ENCODE assay signal across 11 cellular contexts in the genomic region with DNA sequence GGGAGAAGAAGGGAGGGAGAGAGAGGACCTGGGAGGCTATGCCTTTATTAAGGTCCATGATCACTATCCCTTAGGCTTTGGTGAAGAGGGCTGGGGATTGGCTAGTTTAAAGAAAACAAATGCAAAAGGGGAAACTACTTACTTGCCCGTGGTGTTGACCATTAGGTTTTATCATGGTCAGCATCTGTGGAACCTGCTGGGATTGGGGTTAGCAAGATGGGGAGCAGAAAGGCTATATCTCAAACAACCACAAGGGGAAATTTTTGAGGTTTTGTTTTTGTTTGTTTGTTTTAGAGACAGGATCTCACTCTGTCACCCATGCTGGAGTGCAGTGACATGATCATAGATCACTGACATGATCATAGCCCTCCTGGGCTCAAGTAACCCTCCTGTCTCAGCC. TPM values are rescaled to one million over a fixed set of nuclear protein-coding genes. Genes with fewer than 3 reads are reported as not detected.
DNase-seq lines count a peak whose midpoint lies in the region; ATAC-seq, FAIRE-seq and TF ChIP-seq lines count a peak whose summit lies in the region.
"Had no signal": no experiment of that assay in that cellular context is flagged by ENCODE, and none has a peak within 500 bp of the region (broad histone marks: within the 10 kb centered on the region; RNA-seq: fewer than 3 reads in every experiment).

No MANE protein-coding gene starts in this region.

- H3K4me2 ChIP-seq in A549: peak overlapping the region; percentile 60

- peaks cover 3% of the 10 kb centered on the region for H3K27me3 ChIP-seq in gastroesophageal sphincter
- H3K27me3 ChIP-seq: esophagus muscularis mucosa had no signal

- TF ChIP-seq EP300 in A549 (IDR thresholded peaks at IDR 0.05) (no peak), gastroesophageal sphincter (IDR thresholded peaks at IDR 0.05) (no peak)

- H3K4me3 ChIP-seq in A549 (no peak overlapping the region), choroid plexus epithelial cell (ENCODE audit: low read depth, low read length) (no peak overlapping the region), gastroesophageal sphincter (no peak overlapping the region)
- H3K4me3 ChIP-seq: esophagus muscularis mucosa had no signal

- CTCF ChIA-PET in A549 (lab: Yijun Ruan, JAX): interaction anchor here (0.9 to 2.4 kb wide), 3 partner anchors 10 to 116 kb away, joined by 3 to 9 read pairs (median 5); no protein-coding TSS in a partner anchor

- H3K27ac ChIP-seq in A549 (peak overlapping the region in 1 of 2 experiments; percentile 78; a peak in 3 of 6 replicates), gastroesophageal sphincter (no peak overlapping the region)
- H3K27ac ChIP-seq: esophagus muscularis mucosa had no signal

- FAIRE-seq in A549 (lab: Jason Lieb, UNC): no peak

- H3K4me1 ChIP-seq in A549 (peaks cover 44% of the 10 kb centered on the region), gastroesophageal sphincter (peaks cover 0 to 18% (median 6%) of the 10 kb centered on the region in 3 donors)

- TF ChIP-seq POLR2A in A549 (IDR thresholded peaks at IDR 0.05; ENCODE audit: low read length) (no peak), gastroesophageal sphincter (IDR thresholded peaks at IDR 0.05) (no peak)

- DNase-seq in A549 (ENCODE audit: low read depth in 1 of 2, low spot score in 1 of 2) (no peak), choroid plexus epithelial cell (ENCODE audit: low read depth) (no peak), NCI-H146 treated with DMSO at 0.1 percent for 48 hours (lab: John Stamatoyannopoulos, UW; ENCODE audit: unreplicated experiment) (no peak), DMS153 treated with DMSO at 0.1 percent for 48 hours (lab: John Stamatoyannopoulos, UW; ENCODE audit: unreplicated experiment) (no peak), midbrain (lab: John Stamatoyannopoulos, UW) (no peak)
- DNase-seq: activated B cell treated with CpG ODN at 0.5 μM for 24 hours, NCI-H748 treated with DMSO at 0.1 percent for 48 hours had no signal

- TF ChIP-seq CTCF in A549 (IDR thresholded peaks at IDR 0.05) (no peak), choroid plexus epithelial cell (conservative IDR thresholded peaks at IDR 0.05; ENCODE audit: low read depth, low read length) (peak; percentile 14), gastroesophageal sphincter (IDR thresholded peaks at IDR 0.05) (no peak)

- ATAC-seq in A549 (peak; percentile 30 to 56; a peak in 4 of 6 replicates), GM19351 (IDR thresholded peaks at IDR 0.05; ENCODE audit: unreplicated experiment) (peak; percentile 72), HG03342 (IDR thresholded peaks at IDR 0.05; ENCODE audit: unreplicated experiment) (peak; percentile 84), gastroesophageal sphincter (no peak)

- POLR2A ChIA-PET in A549 (lab: Yijun Ruan, JAX): no interaction called here

- no peak for TF ChIP-seq RAD21 in A549 (conservative IDR thresholded peaks at IDR 0.05 in 1 of 2, IDR thresholded peaks at IDR 0.05 in 1 of 2)

- no peaks in the 10 kb centered on the region for H3K36me3 ChIP-seq in gastroesophageal sphincter
- H3K36me3 ChIP-seq: esophagus muscularis mucosa had no signal

- H3K9me3 ChIP-seq in A549 (no peaks in the 10 kb centered on the region), gastroesophageal sphincter (no peaks in the 10 kb centered on the region)
- H3K9me3 ChIP-seq: esophagus muscularis mucosa had no signal

- 60% methylated on average over 1 of the region's 1 CpG for WGBS in A549 (ENCODE audit: missing lambda C conversion rate)
- WGBS in gastroesophageal sphincter (ENCODE audit: low coverage in 1 of 2), 2 donors: 38 to 75% methylated on average over 1 of the region's 1 CpG

TF ChIP-seq in A549, 52 proteins besides CTCF, POLR2A, EP300 and RAD21:
- no peak for TF ChIP-seq HOXA7 (CRISPR knock-in tag; IDR thresholded peaks at IDR 0.05)
- TF ChIP-seq SREBF2 (IDR thresholded peaks at IDR 0.05): no peak
- TF ChIP-seq HDAC2 (IDR thresholded peaks at IDR 0.05): no peak
- TF ChIP-seq RARB (CRISPR knock-in tag; IDR thresholded peaks at IDR 0.05): no peak
- TF ChIP-seq TP53 (CRISPR knock-in tag; IDR thresholded peaks at IDR 0.05): no peak
- TF ChIP-seq, protein P1, sequence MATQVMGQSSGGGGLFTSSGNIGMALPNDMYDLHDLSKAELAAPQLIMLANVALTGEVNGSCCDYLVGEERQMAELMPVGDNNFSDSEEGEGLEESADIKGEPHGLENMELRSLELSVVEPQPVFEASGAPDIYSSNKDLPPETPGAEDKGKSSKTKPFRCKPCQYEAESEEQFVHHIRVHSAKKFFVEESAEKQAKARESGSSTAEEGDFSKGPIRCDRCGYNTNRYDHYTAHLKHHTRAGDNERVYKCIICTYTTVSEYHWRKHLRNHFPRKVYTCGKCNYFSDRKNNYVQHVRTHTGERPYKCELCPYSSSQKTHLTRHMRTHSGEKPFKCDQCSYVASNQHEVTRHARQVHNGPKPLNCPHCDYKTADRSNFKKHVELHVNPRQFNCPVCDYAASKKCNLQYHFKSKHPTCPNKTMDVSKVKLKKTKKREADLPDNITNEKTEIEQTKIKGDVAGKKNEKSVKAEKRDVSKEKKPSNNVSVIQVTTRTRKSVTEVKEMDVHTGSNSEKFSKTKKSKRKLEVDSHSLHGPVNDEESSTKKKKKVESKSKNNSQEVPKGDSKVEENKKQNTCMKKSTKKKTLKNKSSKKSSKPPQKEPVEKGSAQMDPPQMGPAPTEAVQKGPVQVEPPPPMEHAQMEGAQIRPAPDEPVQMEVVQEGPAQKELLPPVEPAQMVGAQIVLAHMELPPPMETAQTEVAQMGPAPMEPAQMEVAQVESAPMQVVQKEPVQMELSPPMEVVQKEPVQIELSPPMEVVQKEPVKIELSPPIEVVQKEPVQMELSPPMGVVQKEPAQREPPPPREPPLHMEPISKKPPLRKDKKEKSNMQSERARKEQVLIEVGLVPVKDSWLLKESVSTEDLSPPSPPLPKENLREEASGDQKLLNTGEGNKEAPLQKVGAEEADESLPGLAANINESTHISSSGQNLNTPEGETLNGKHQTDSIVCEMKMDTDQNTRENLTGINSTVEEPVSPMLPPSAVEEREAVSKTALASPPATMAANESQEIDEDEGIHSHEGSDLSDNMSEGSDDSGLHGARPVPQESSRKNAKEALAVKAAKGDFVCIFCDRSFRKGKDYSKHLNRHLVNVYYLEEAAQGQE (IDR thresholded peaks at IDR 0.05): no peak
- no peak for TF ChIP-seq CHD2 (IDR thresholded peaks at IDR 0.05; ENCODE audit: low read length, partially characterized antibody)
- no peak for TF ChIP-seq RCOR1 (IDR thresholded peaks at IDR 0.05; ENCODE audit: low read depth, low read length)
- no peak for TF ChIP-seq JUNB (IDR thresholded peaks at IDR 0.05)
- TF ChIP-seq KDM5A (IDR thresholded peaks at IDR 0.05): no peak
TF ChIP-seq in A549: peak in this region for 0.

RNA-seq across cellular contexts. Expression of a gene that starts 9.0 kb away (rescaled TPM):
- 195 and 207 TPM in 2 replicates for polyA plus RNA-seq in A549 (2011; rRNA removed)
- polyA plus RNA-seq in A549 (2012; cell fraction: cytosol; rRNA removed): 64.1 and 82.0 TPM in 2 replicates
- polyA plus RNA-seq in A549 (2012; cell fraction: nucleus; rRNA removed): 28.7 and 45.4 TPM in 2 replicates
- 136 to 141 TPM (median 140 TPM) in 3 replicates for polyA plus RNA-seq in A549 (2017; fragmentation: RNase III; extraction: RNeasy Plus Mini Kit Qiagen cat#74134 plus additional on column Dnase treatment)
- 322 and 348 TPM in 2 replicates for polyA minus RNA-seq in A549 (2011; rRNA and poly(A)+ RNA removed)
- 10 to 100 TPM; 64.3 to 96.5 (median 80.7) TPM for total RNA-seq in gastroesophageal sphincter
